Comparison of ENCODE assay signal across 27 cellular contexts in the genomic region with DNA sequence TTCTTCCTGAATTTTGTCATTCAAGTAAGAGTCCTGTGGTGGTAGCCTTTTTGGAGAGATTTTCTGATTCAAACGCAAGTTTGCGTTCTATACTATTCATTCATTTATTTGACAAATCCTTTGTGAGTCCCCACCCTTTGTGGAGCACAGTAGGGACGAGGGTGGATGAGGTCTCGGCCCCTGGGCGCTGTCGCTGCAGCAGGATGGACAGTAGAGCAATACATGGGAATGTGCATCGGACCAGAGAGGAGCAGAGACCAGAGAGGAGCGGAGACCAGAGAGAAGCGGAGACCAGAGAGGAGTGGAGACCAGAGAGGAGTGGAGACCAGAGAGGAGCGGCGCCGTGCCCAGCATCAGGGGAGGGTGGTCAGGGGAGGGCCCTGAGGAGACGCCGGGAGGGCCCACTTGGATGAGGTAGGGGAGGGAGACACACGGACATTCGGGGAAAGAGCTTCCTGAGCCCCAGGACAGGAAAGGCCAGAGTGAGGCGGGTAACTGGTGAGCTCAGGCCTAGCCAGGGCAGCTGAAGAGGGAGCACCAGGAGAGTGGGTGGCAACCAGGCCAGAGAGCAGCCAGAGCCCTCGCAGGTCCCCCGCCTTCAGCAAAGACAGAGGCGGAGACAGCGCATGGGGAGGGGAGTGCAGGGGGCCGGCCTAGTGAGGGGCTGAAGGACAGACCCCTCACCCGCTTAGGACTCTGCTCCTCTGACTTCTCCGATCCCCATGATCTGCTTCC.
"Had no signal": no experiment of that assay in that cellular context is flagged by ENCODE, and none has a peak within 500 bp of the region (broad histone marks: within the 10 kb centered on the region; RNA-seq: fewer than 3 reads in every experiment).

No MANE protein-coding gene starts in this region.

- H3K4me1 Mint-ChIP-seq: central memory CD8-positive, alpha-beta T cell had no signal

- ATAC-seq: activated CD4-positive, CD25-positive, alpha-beta regulatory T cell treated with anti-CD3 and anti-CD28 coated beads, Interleukin-2, amount 50 U/mL, for 24 hours; activated CD8-positive, alpha-beta T cell treated with anti-CD3 and anti-CD28 coated beads for 36 hours; body of pancreas had no signal

- H3K4me3 Mint-ChIP-seq: activated CD8-positive, alpha-beta T cell treated with anti-CD3 and anti-CD28 coated beads for 36 hours; activated naive CD8-positive, alpha-beta T cell treated with anti-CD3 and anti-CD28 coated beads, Interleukin-2, amount 10 ng/mL, durations not matched to agents 7 days and 5 days; central memory CD8-positive, alpha-beta T cell had no signal

- H3K4me1 ChIP-seq: adrenal gland, ascending aorta, body of pancreas, Peyer's patch, SJCRH30 had no signal

- H3K27me3 Mint-ChIP-seq: activated CD8-positive, alpha-beta T cell treated with anti-CD3 and anti-CD28 coated beads for 36 hours; activated naive CD8-positive, alpha-beta T cell treated with anti-CD3 and anti-CD28 coated beads, Interleukin-2, amount 10 ng/mL, durations not matched to agents 7 days and 5 days had no signal

- H3K9me2 ChIP-seq: SK-N-SH had no signal

- H3K4me2 ChIP-seq: SK-N-SH had no signal

- H3K27ac ChIP-seq: adrenal gland, ascending aorta, body of pancreas, Peyer's patch, RWPE1, SJCRH30, WERI-Rb-1 had no signal

- H3K27me3 ChIP-seq: adrenal gland, ascending aorta, body of pancreas, Peyer's patch had no signal

- H3K36me3 ChIP-seq: adrenal gland, ascending aorta, Peyer's patch, SJCRH30, WERI-Rb-1 had no signal

- H3K9ac ChIP-seq: SK-N-SH had no signal

- FAIRE-seq: bronchial epithelial cell had no signal

- H3K9me3 ChIP-seq: adrenal gland, ascending aorta, body of pancreas, Peyer's patch, SJCRH30, SK-N-SH had no signal

- H3K27ac Mint-ChIP-seq: activated CD8-positive, alpha-beta T cell treated with anti-CD3 and anti-CD28 coated beads for 36 hours; activated naive CD8-positive, alpha-beta T cell treated with anti-CD3 and anti-CD28 coated beads, Interleukin-2, amount 10 ng/mL, durations not matched to agents 7 days and 5 days had no signal

- DNase-seq: activated CD4-positive, alpha-beta T cell treated with anti-CD3 and anti-CD28 coated beads for 4 hours; activated CD8-positive, alpha-beta memory T cell treated with anti-CD3 and anti-CD28 coated beads, Interleukin-2, amount 50 U/mL, for 4 hours; activated CD8-positive, alpha-beta T cell treated with anti-CD3 and anti-CD28 coated beads for 36 hours; activated naive CD4-positive, alpha-beta T cell treated with anti-CD3 and anti-CD28 coated beads, Interleukin-2, amount 50 U/mL, for 16 hours; activated naive CD8-positive, alpha-beta T cell treated with anti-CD3 and anti-CD28 coated beads, Interleukin-2, amount 10 ng/mL, durations not matched to agents 7 days and 5 days; activated T-cell treated with anti-CD3 and anti-CD28 coated beads, Interleukin-2, amount 50 U/mL, for 1 hour; adrenal gland; body of pancreas; Karpas-422; MM.1S; NCI-H1105; NCI-H187 treated with DMSO at 0.1 percent for 48 hours; NCI-H2171; NCI-H2227 treated with DMSO at 0.1 percent for 48 hours; NCI-H446 treated with DMSO at 0.1 percent for 48 hours; NCI-H526 treated with DMSO at 0.1 percent for 48 hours; Peyer's patch; Right ventricle myocardium superior; SJCRH30; SK-N-SH; T-helper 1 cell had no signal

- H3K4me3 ChIP-seq: adrenal gland, ascending aorta, body of pancreas, Peyer's patch, SJCRH30 had no signal
